Comparison of ENCODE assay signal across 13 cellular contexts in genomic region chr10:71666607-71667373, GRCh38. TPM values are rescaled to one million over a fixed set of nuclear protein-coding genes. Genes with fewer than 3 reads are reported as not detected.
DNase-seq lines count a peak whose midpoint lies in the region; ATAC-seq and TF ChIP-seq lines count a peak whose summit lies in the region.
"Had no signal": no experiment of that assay in that cellular context is flagged by ENCODE, and none has a peak within 500 bp of the region (broad histone marks: within the 10 kb centered on the region; RNA-seq: fewer than 3 reads in every experiment).

No MANE protein-coding gene starts in this region.

- no peaks in the 10 kb centered on the region for H4K20me1 ChIP-seq in Karpas-422 (ENCODE audit: insufficient read depth, low read depth, low read length)

- no peaks in the 10 kb centered on the region for H3K9me2 ChIP-seq in Karpas-422 (replicated peaks; ENCODE audit: insufficient read depth, low read length)

- CTCF ChIA-PET in activated CD4-positive, alpha-beta T cell treated with anti-CD3 and anti-CD28 coated beads, Interleukin-2, amount 10 ng/mL, durations not matched to agents 7 days and 5 days (lab: Charles Lee) = interaction anchor here (0.6 to 2.3 kb wide), 3 partner anchors 9 to 144 kb away, joined by 3 to 6 read pairs (median 4); no protein-coding TSS in a partner anchor

- WGBS in spleen, 5 donors = 44 to 63% (median 47%) methylated on average over 18 of the region's 18 CpGs

- TF ChIP-seq CTCF in spleen (IDR thresholded peaks at IDR 0.05 in 8 of 11, conservative IDR thresholded peaks at IDR 0.05 in 3 of 11) (no peak), osteocyte (IDR thresholded peaks at IDR 0.05) (no peak)

- no peaks in the 10 kb centered on the region for H3K79me2 ChIP-seq in Karpas-422 (ENCODE audit: low read length)

- H3K9me3 Mint-ChIP-seq in activated CD4-positive, alpha-beta T cell treated with anti-CD3 and anti-CD28 coated beads, Interleukin-2, amount 10 ng/mL, durations not matched to agents 7 days and 5 days = no peaks in the 10 kb centered on the region
- no peaks in the 10 kb centered on the region for H3K9me3 Mint-ChIP-seq in central memory CD8-positive, alpha-beta T cell
- H3K9me3 Mint-ChIP-seq in osteocyte (ENCODE audit: unreplicated experiment) = no peaks in the 10 kb centered on the region

- H2AFZ ChIP-seq in Karpas-422 (ENCODE audit: low read length) = peak overlapping the region; percentile 25; the same call in 1 of the 2 replicates

- DNase-seq in activated CD4-positive, alpha-beta T cell treated with anti-CD3 and anti-CD28 coated beads for 48 hours = peak; percentile 9
- DNase-seq in activated CD4-positive, alpha-beta T cell treated with anti-CD3 and anti-CD28 coated beads, Interleukin-2, amount 10 ng/mL, durations not matched to agents 7 days and 5 days = no peak
- DNase-seq in Karpas-422 (peak; percentile 75), spleen (peak; percentile 79), osteocyte (ENCODE audit: extremely low spot score, unreplicated experiment) (no peak), amniotic stem cell (lab: John Stamatoyannopoulos, UW) (no peak)
- DNase-seq in central memory CD8-positive, alpha-beta T cell (ENCODE audit: low spot score in 2 of 2) = no peak
- DNase-seq: activated CD4-positive, CD25-positive, alpha-beta regulatory T cell; activated effector memory CD4-positive, alpha-beta T cell treated with anti-CD3 and anti-CD28 coated beads, Interleukin-2, amount 50 U/mL, for 16 hours; NCI-H510A; Right ventricle myocardium superior; upper lobe of left lung had no signal

- H3K4me1 ChIP-seq in Karpas-422 (ENCODE audit: low read length) = peaks cover 27% of the 10 kb centered on the region
- H3K4me1 ChIP-seq in spleen = peaks cover 0 to 17% (median 13%) of the 10 kb centered on the region in 6 donors

- H3K4me3 Mint-ChIP-seq in activated CD4-positive, alpha-beta T cell treated with anti-CD3 and anti-CD28 coated beads, Interleukin-2, amount 10 ng/mL, durations not matched to agents 7 days and 5 days = no peak overlapping the region
- H3K4me3 Mint-ChIP-seq in central memory CD8-positive, alpha-beta T cell = no peak overlapping the region
- H3K4me3 Mint-ChIP-seq in osteocyte (ENCODE audit: unreplicated experiment) = no peak overlapping the region

- POLR2A ChIA-PET in activated CD4-positive, alpha-beta T cell treated with anti-CD3 and anti-CD28 coated beads, Interleukin-2, amount 10 ng/mL, durations not matched to agents 7 days and 5 days (lab: Charles Lee) = no interaction called here

- intact Hi-C loops in spleen (cut with DNase I; ENCODE audit: low total_unique reads) = no loop called here

- H3K27ac ChIP-seq in Karpas-422 (ENCODE audit: low read length) = peak overlapping the region; percentile 77
- no peak overlapping the region for H3K27ac ChIP-seq in spleen
- H3K27ac ChIP-seq: upper lobe of left lung had no signal

- H3K9me3 ChIP-seq in Karpas-422 (ENCODE audit: low read length) = no peaks in the 10 kb centered on the region
- no peaks in the 10 kb centered on the region for H3K9me3 ChIP-seq in spleen
- H3K9me3 ChIP-seq: upper lobe of left lung had no signal

- no peaks in the 10 kb centered on the region for H3K36me3 Mint-ChIP-seq in activated CD4-positive, alpha-beta T cell treated with anti-CD3 and anti-CD28 coated beads, Interleukin-2, amount 10 ng/mL, durations not matched to agents 7 days and 5 days (ENCODE audit: low read depth)
- H3K36me3 Mint-ChIP-seq in central memory CD8-positive, alpha-beta T cell (ENCODE audit: insufficient read depth) = no peaks in the 10 kb centered on the region
- H3K36me3 Mint-ChIP-seq in osteocyte (ENCODE audit: unreplicated experiment) = no peaks in the 10 kb centered on the region

- H3K4me2 ChIP-seq in Karpas-422 (ENCODE audit: low read depth, low read length, poor library complexity, severe bottlenecking) = peak overlapping the region; percentile 47

- peaks cover 3% of the 10 kb centered on the region for H3K27me3 Mint-ChIP-seq in activated CD4-positive, alpha-beta T cell treated with anti-CD3 and anti-CD28 coated beads, Interleukin-2, amount 10 ng/mL, durations not matched to agents 7 days and 5 days
- H3K27me3 Mint-ChIP-seq in central memory CD8-positive, alpha-beta T cell = peaks cover 18% of the 10 kb centered on the region
- peaks cover 41% of the 10 kb centered on the region for H3K27me3 Mint-ChIP-seq in osteocyte (ENCODE audit: unreplicated experiment)

- no peak overlapping the region for H3K27ac Mint-ChIP-seq in activated CD4-positive, alpha-beta T cell treated with anti-CD3 and anti-CD28 coated beads, Interleukin-2, amount 10 ng/mL, durations not matched to agents 7 days and 5 days
- peak overlapping the region; percentile 29 for H3K27ac Mint-ChIP-seq in central memory CD8-positive, alpha-beta T cell (ENCODE audit: low read depth)
- no peak overlapping the region for H3K27ac Mint-ChIP-seq in osteocyte (ENCODE audit: unreplicated experiment)

- H3K27me3 ChIP-seq in Karpas-422 (ENCODE audit: low read length) = no peaks in the 10 kb centered on the region
- peaks cover 0 to 4% (median 0%) of the 10 kb centered on the region in 7 donors for H3K27me3 ChIP-seq in spleen (replicated peaks in 1 of 7)
- H3K27me3 ChIP-seq: upper lobe of left lung had no signal

- H3K9ac ChIP-seq in Karpas-422 (ENCODE audit: low read length) = peak overlapping the region; percentile 57

- peaks cover 13% of the 10 kb centered on the region for H3K4me1 Mint-ChIP-seq in activated CD4-positive, alpha-beta T cell treated with anti-CD3 and anti-CD28 coated beads, Interleukin-2, amount 10 ng/mL, durations not matched to agents 7 days and 5 days
- peaks cover 9% of the 10 kb centered on the region for H3K4me1 Mint-ChIP-seq in central memory CD8-positive, alpha-beta T cell
- no peaks in the 10 kb centered on the region for H3K4me1 Mint-ChIP-seq in osteocyte (ENCODE audit: unreplicated experiment)

- H3K4me3 ChIP-seq in Karpas-422 (ENCODE audit: low read length) (peak overlapping the region; percentile 11; the same call in 1 of the 2 replicates), spleen (no peak overlapping the region)
- H3K4me3 ChIP-seq: upper lobe of left lung had no signal

- TF ChIP-seq POLR2A in spleen (IDR thresholded peaks at IDR 0.05) = no peak

- no peaks in the 10 kb centered on the region for H3K36me3 ChIP-seq in Karpas-422 (ENCODE audit: insufficient read depth, low read length)
- H3K36me3 ChIP-seq in spleen = no peaks in the 10 kb centered on the region
- H3K36me3 ChIP-seq: upper lobe of left lung had no signal

- ATAC-seq in central memory CD8-positive, alpha-beta T cell (replicated peaks; ENCODE audit: extremely low read depth, poor library complexity, severe bottlenecking) = no peak
- no peak for ATAC-seq in GM18502 (IDR thresholded peaks at IDR 0.05; ENCODE audit: poor library complexity, unreplicated experiment)

RNA-seq across cellular contexts. Expression of gene C10orf105, which starts 52.8 kb away (rescaled TPM):
- total RNA-seq in activated CD4-positive, alpha-beta T cell treated with anti-CD3 and anti-CD28 coated beads, Interleukin-2, amount 10 ng/mL, durations not matched to agents 7 days and 5 days = under 1 TPM; 0.52 to 0.71 TPM
- not detected in 2 replicates for total RNA-seq in Karpas-422 (2014; rRNA removed; shearing (Covaris generic); ENCODE audit: low replicate concordance)
- total RNA-seq in spleen (1 to 10 TPM; 1.4 to 4.4 (median 3.4) TPM), osteocyte (not detected in 2 replicates)
- under 1 TPM; 0.08 to 0.38 (median 0.20) TPM for polyA plus RNA-seq in spleen

Comparison
In these comparisons a context has a peak if more than half of its experiments do, and no peak if none do; other contexts are left out.
1. DNase-seq: peak in activated CD4-positive, alpha-beta T cell treated with anti-CD3 and anti-CD28 coated beads for 48 hours (single experiment), Karpas-422 (single experiment) and spleen (single experiment); none in activated CD4-positive, alpha-beta T cell treated with anti-CD3 and anti-CD28 coated beads, Interleukin-2, amount 10 ng/mL, durations not matched to agents 7 days and 5 days (single experiment), central memory CD8-positive, alpha-beta T cell (0 of 2), osteocyte (single experiment) and amniotic stem cell (single experiment).